Comparison of ENCODE assay signal across 1 cellular context in genomic region chr3:194176274-194176991, GRCh38.
TF ChIP-seq lines count a peak whose summit lies in the region.

No MANE protein-coding gene starts in this region.

TF ChIP-seq in WTC11, 78 proteins besides CTCF, POLR2A, EP300 and RAD21 (continued from another document):
- TF ChIP-seq FOXP4 (CRISPR knock-in tag; IDR thresholded peaks at IDR 0.05) = no peak
- no peak for TF ChIP-seq NR3C1 (CRISPR knock-in tag; conservative IDR thresholded peaks at IDR 0.05; ENCODE audit: low read depth)
- no peak for TF ChIP-seq MLX (CRISPR knock-in tag; IDR thresholded peaks at IDR 0.05)
